Comparison of ENCODE assay signal across 8 cellular contexts in genomic region chr1:61254629-61255323, GRCh38.
DNase-seq lines count a peak whose midpoint lies in the region; ATAC-seq lines count a peak whose summit lies in the region.

No MANE protein-coding gene starts in this region.

- DNase-seq in HPDE6-E6E7 (ENCODE audit: extremely low spot score): peak; percentile 17
- DNase-seq in amniotic epithelial cell (ENCODE audit: low read depth): peak; percentile 8
- no peak for DNase-seq in left cardiac atrium
- DNase-seq in smooth muscle cell of the brain vasculature (ENCODE audit: low read depth, low spot score): peak; percentile 74

- intact Hi-C loops in left cardiac atrium (cut with DNase I): no loop called here

- peak; percentile 50 to 68 for ATAC-seq in left cardiac atrium
- no peak for ATAC-seq in GM21515 (IDR thresholded peaks at IDR 0.05; ENCODE audit: unreplicated experiment)
- no peak for ATAC-seq in GM18498 (IDR thresholded peaks at IDR 0.05; ENCODE audit: unreplicated experiment)
- ATAC-seq in HG03521 (IDR thresholded peaks at IDR 0.05; ENCODE audit: unreplicated experiment): no peak
- no peak for ATAC-seq in HG02759 (IDR thresholded peaks at IDR 0.05; ENCODE audit: unreplicated experiment)

Comparison
In these comparisons a context has a peak if more than half of its experiments do, and no peak if none do; other contexts are left out.
1. ATAC-seq: peak in left cardiac atrium (2 of 2); none in GM21515 (single experiment), GM18498 (single experiment), HG03521 (single experiment) and HG02759 (single experiment).